Comparison of ENCODE assay signal across 28 cellular contexts in the genomic region with DNA sequence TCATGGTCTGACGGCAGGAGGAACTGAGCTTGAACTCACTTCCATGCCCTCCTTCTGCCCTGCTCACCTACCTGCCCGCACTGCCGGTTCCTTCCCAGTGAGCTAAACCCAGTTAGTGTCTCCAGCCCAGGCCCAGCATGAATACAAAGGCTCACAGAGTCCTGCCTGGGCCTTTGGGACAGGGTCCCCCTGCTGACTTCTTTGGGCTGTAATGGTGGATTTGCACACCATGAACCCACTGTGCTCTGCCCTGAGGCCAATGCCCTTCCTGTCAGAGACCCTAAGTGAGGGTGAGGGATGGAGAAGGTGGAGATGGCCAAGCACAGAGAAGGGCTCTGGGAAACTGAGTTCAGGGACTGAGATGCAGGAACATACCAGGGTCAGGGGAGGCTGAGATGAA.
DNase-seq lines count a peak whose midpoint lies in the region; ATAC-seq, FAIRE-seq and TF ChIP-seq lines count a peak whose summit lies in the region.
"Had no signal": no experiment of that assay in that cellular context is flagged by ENCODE, and none has a peak within 500 bp of the region (broad histone marks: within the 10 kb centered on the region; RNA-seq: fewer than 3 reads in every experiment).

No MANE protein-coding gene starts in this region.

- no peak for TF ChIP-seq CTCF in neural progenitor cell (IDR thresholded peaks at IDR 0.05)
- no peak for TF ChIP-seq CTCF in osteocyte (IDR thresholded peaks at IDR 0.05)
- no peak for TF ChIP-seq CTCF in type B pancreatic cell (conservative IDR thresholded peaks at IDR 0.05)

- H3K9me3 ChIP-seq in neural progenitor cell (ENCODE audit: low read depth): no peaks in the 10 kb centered on the region
- H3K9me3 ChIP-seq: BE2C had no signal

- H4K20me1 ChIP-seq in neural progenitor cell (ENCODE audit: low read depth): no peaks in the 10 kb centered on the region
- H4K20me1 ChIP-seq: BLaER1 had no signal

- no peak for FAIRE-seq in urothelium cell line (lab: Jason Lieb, UNC)
- FAIRE-seq: A204.1, GM12878, GM12892, GM18507 had no signal

- no peaks in the 10 kb centered on the region for H3F3A ChIP-seq in neural progenitor cell (ENCODE audit: low read depth)

- H3K27ac Mint-ChIP-seq in neural progenitor cell (peak overlapping the region; percentile 25), osteocyte (ENCODE audit: unreplicated experiment) (no peak overlapping the region), type B pancreatic cell (no peak overlapping the region)
- H3K27ac Mint-ChIP-seq in activated CD4-positive, alpha-beta memory T cell treated with anti-CD3 and anti-CD28 coated beads for 36 hours: no peak overlapping the region
- H3K27ac Mint-ChIP-seq: CD14-positive monocyte; CD4-positive, alpha-beta memory T cell; CD4-positive, CD25-positive, alpha-beta regulatory T cell; CD8-positive, alpha-beta memory T cell had no signal

- H3K4me3 ChIP-seq in neural progenitor cell: no peak overlapping the region
- H3K4me3 ChIP-seq: BLaER1, GM12878 had no signal

- no peak overlapping the region for H2AFZ ChIP-seq in neural progenitor cell (replicated peaks)

- H3K4me3 Mint-ChIP-seq in neural progenitor cell (no peak overlapping the region), osteocyte (ENCODE audit: unreplicated experiment) (no peak overlapping the region), type B pancreatic cell (no peak overlapping the region)
- no peak overlapping the region for H3K4me3 Mint-ChIP-seq in activated CD4-positive, alpha-beta memory T cell treated with anti-CD3 and anti-CD28 coated beads for 36 hours
- H3K4me3 Mint-ChIP-seq: CD14-positive monocyte; CD4-positive, alpha-beta memory T cell; CD4-positive, CD25-positive, alpha-beta regulatory T cell had no signal

- H3K36me3 Mint-ChIP-seq in neural progenitor cell: no peaks in the 10 kb centered on the region
- H3K36me3 Mint-ChIP-seq in osteocyte (ENCODE audit: unreplicated experiment): no peaks in the 10 kb centered on the region
- H3K36me3 Mint-ChIP-seq in type B pancreatic cell: no peaks in the 10 kb centered on the region
- H3K36me3 Mint-ChIP-seq in activated CD4-positive, alpha-beta memory T cell treated with anti-CD3 and anti-CD28 coated beads for 36 hours: no peaks in the 10 kb centered on the region
- H3K36me3 Mint-ChIP-seq: CD14-positive monocyte; CD4-positive, alpha-beta memory T cell; CD4-positive, CD25-positive, alpha-beta regulatory T cell; CD8-positive, alpha-beta memory T cell had no signal

- no peaks in the 10 kb centered on the region for H3K36me3 ChIP-seq in neural progenitor cell
- H3K36me3 ChIP-seq: BE2C, BLaER1 had no signal

- H3K4me1 ChIP-seq in neural progenitor cell: no peaks in the 10 kb centered on the region
- H3K4me1 ChIP-seq: BE2C, BLaER1 had no signal

- H3K79me2 ChIP-seq in neural progenitor cell (ENCODE audit: low read depth): no peaks in the 10 kb centered on the region

- CTCF ChIA-PET in activated CD4-positive, alpha-beta memory T cell treated with anti-CD3 and anti-CD28 coated beads for 36 hours (lab: Charles Lee): no interaction called here

- no peak for DNase-seq in neural progenitor cell (ENCODE audit: low spot score)
- DNase-seq in osteocyte (ENCODE audit: extremely low spot score, unreplicated experiment): peak; percentile 64
- peak; percentile 40 for DNase-seq in type B pancreatic cell (ENCODE audit: extremely low spot score, unreplicated experiment)
- no peak for DNase-seq in urothelium cell line (ENCODE audit: low spot score)
- DNase-seq in RKO (ENCODE audit: low spot score): no peak
- no peak for DNase-seq in activated CD4-positive, alpha-beta memory T cell treated with anti-CD3 and anti-CD28 coated beads for 36 hours
- DNase-seq: 8988T; ACHN; BE2C; C1 segment of cervical spinal cord; CD4-positive, alpha-beta memory T cell; CD4-positive, CD25-positive, alpha-beta regulatory T cell; CD8-positive, alpha-beta memory T cell; COR-L47; DMS 273 treated with DMSO at 0.1 percent for 48 hours; DMS153; DMS53; DMS79; DND-41; EL; GDM1 had no signal

- H3K27me3 Mint-ChIP-seq in neural progenitor cell (ENCODE audit: insufficient read depth, low read depth): peaks cover 2% of the 10 kb centered on the region
- no peaks in the 10 kb centered on the region for H3K27me3 Mint-ChIP-seq in osteocyte (ENCODE audit: unreplicated experiment)
- H3K27me3 Mint-ChIP-seq in type B pancreatic cell: no peaks in the 10 kb centered on the region
- H3K27me3 Mint-ChIP-seq in activated CD4-positive, alpha-beta memory T cell treated with anti-CD3 and anti-CD28 coated beads for 36 hours: no peaks in the 10 kb centered on the region
- H3K27me3 Mint-ChIP-seq: CD4-positive, alpha-beta memory T cell; CD4-positive, CD25-positive, alpha-beta regulatory T cell had no signal

- no peak for ATAC-seq in esophagus mucosa
- ATAC-seq: GM12878 had no signal

- H3K9me3 Mint-ChIP-seq in neural progenitor cell (peaks cover 4% of the 10 kb centered on the region), osteocyte (ENCODE audit: unreplicated experiment) (peaks cover 23% of the 10 kb centered on the region), type B pancreatic cell (no peaks in the 10 kb centered on the region)
- peaks cover 3% of the 10 kb centered on the region for H3K9me3 Mint-ChIP-seq in activated CD4-positive, alpha-beta memory T cell treated with anti-CD3 and anti-CD28 coated beads for 36 hours

- no peak overlapping the region for H3K4me2 ChIP-seq in neural progenitor cell
- H3K4me2 ChIP-seq: BLaER1 had no signal

- H3K27me3 ChIP-seq in neural progenitor cell: no peaks in the 10 kb centered on the region
- H3K27me3 ChIP-seq: BE2C, BLaER1 had no signal

- no peak overlapping the region for H3K9ac ChIP-seq in neural progenitor cell
- H3K9ac ChIP-seq: BLaER1 had no signal

- H3K4me1 Mint-ChIP-seq in neural progenitor cell (no peaks in the 10 kb centered on the region), osteocyte (ENCODE audit: unreplicated experiment) (no peaks in the 10 kb centered on the region), type B pancreatic cell (ENCODE audit: unreplicated experiment) (no peaks in the 10 kb centered on the region)
- H3K4me1 Mint-ChIP-seq in activated CD4-positive, alpha-beta memory T cell treated with anti-CD3 and anti-CD28 coated beads for 36 hours (ENCODE audit: low read depth): no peaks in the 10 kb centered on the region
- H3K4me1 Mint-ChIP-seq: CD14-positive monocyte; CD4-positive, alpha-beta memory T cell; CD4-positive, CD25-positive, alpha-beta regulatory T cell; CD8-positive, alpha-beta memory T cell had no signal

- POLR2A ChIA-PET in activated CD4-positive, alpha-beta memory T cell treated with anti-CD3 and anti-CD28 coated beads for 36 hours (lab: Charles Lee): no interaction called here

- intact Hi-C loops in activated CD4-positive, alpha-beta memory T cell treated with anti-CD3 and anti-CD28 coated beads for 36 hours (cut with micrococcal nuclease): no loop called here

- no peak overlapping the region for H3K27ac ChIP-seq in neural progenitor cell
- H3K27ac ChIP-seq: BLaER1 had no signal

Comparison
In these comparisons a context has a peak if more than half of its experiments do, and no peak if none do; other contexts are left out.
1. DNase-seq: peak in osteocyte (single experiment) and type B pancreatic cell (single experiment); none in neural progenitor cell (single experiment), urothelium cell line (single experiment), RKO (single experiment) and activated CD4-positive, alpha-beta memory T cell treated with anti-CD3 and anti-CD28 coated beads for 36 hours (single experiment).